ENCODE assay signal across 13 cellular contexts in the genomic region with DNA sequence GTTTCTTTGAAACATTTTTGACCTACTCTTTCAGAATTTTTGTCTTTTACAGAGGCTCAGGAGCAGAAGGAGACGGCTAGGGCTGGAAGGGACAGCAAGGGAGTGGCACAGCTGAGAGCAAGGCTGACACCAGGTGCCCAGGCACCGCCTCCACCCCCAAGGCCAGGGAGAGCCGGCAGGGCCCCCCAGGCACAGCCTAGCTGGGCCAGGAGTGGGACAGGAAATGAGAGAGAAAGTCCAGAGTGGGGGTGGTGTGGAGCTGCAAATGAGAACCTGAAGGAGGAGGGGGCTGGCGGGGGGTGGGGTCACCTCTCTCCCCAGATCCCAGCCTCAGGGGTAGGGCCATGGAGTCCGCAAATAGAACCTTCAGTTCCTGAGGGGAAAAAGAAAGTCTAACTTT.
"Had no signal": no experiment of that assay in that cellular context is flagged by ENCODE, and none has a peak within 500 bp of the region (broad histone marks: within the 10 kb centered on the region; RNA-seq: fewer than 3 reads in every experiment).

No MANE protein-coding gene starts in this region.

- H3K9me3 ChIP-seq: lower lobe of right lung, mucosa of descending colon, psoas muscle, suprapubic skin had no signal

- H3K27ac Mint-ChIP-seq: activated CD4-positive, alpha-beta memory T cell treated with anti-CD3 and anti-CD28 coated beads for 36 hours; effector memory CD8-positive, alpha-beta T cell had no signal

- H3K36me3 ChIP-seq: lower lobe of right lung, suprapubic skin had no signal

- H3K9me3 Mint-ChIP-seq: activated CD4-positive, alpha-beta memory T cell treated with anti-CD3 and anti-CD28 coated beads for 36 hours; effector memory CD8-positive, alpha-beta T cell; naive thymus-derived CD8-positive, alpha-beta T cell had no signal

- DNase-seq: activated CD4-positive, alpha-beta memory T cell treated with anti-CD3 and anti-CD28 coated beads for 36 hours; activated naive CD4-positive, alpha-beta T cell treated with Interleukin-2 at 50 U/mL for 16 hours; activated T-cell treated with anti-CD3 and anti-CD28 coated beads, Interleukin-2, amount 50 U/mL, for 48 hours; central memory CD4-positive, alpha-beta T cell; cortex of kidney; effector memory CD8-positive, alpha-beta T cell; lower lobe of right lung; mucosa of descending colon; naive thymus-derived CD8-positive, alpha-beta T cell; psoas muscle; stimulated activated CD4-positive, alpha-beta T cell treated with anti-CD3 and anti-CD28 coated beads, Interleukin-2, amount 100 ng/mL, for 24 hours; stimulated activated naive CD8-positive, alpha-beta T cell treated with anti-CD3 and anti-CD28 coated beads, Interleukin-15, Interleukin-2, amounts not matched to agents 100 U/mL and 50 U/mL, for 24 hours had no signal

- H3K4me3 ChIP-seq: lower lobe of right lung, mucosa of descending colon, psoas muscle, suprapubic skin had no signal

- H3K27me3 Mint-ChIP-seq: activated CD4-positive, alpha-beta memory T cell treated with anti-CD3 and anti-CD28 coated beads for 36 hours had no signal

- H3K27ac ChIP-seq: lower lobe of right lung, psoas muscle, suprapubic skin had no signal

- H3K27me3 ChIP-seq: suprapubic skin had no signal

- H3K4me1 ChIP-seq: lower lobe of right lung, psoas muscle, suprapubic skin had no signal

- H3K4me3 Mint-ChIP-seq: activated CD4-positive, alpha-beta memory T cell treated with anti-CD3 and anti-CD28 coated beads for 36 hours; effector memory CD8-positive, alpha-beta T cell; naive thymus-derived CD8-positive, alpha-beta T cell had no signal

- H3K36me3 Mint-ChIP-seq: activated CD4-positive, alpha-beta memory T cell treated with anti-CD3 and anti-CD28 coated beads for 36 hours; naive thymus-derived CD8-positive, alpha-beta T cell had no signal
